In genomic region chr2:65367517-65367916, GRCh38 we compare ENCODE assay signal across 2 cellular contexts.
A peak's percentile ranks its signal among the peaks of the same experiment; 100 is the strongest.
TF ChIP-seq lines count a peak whose summit lies in the region.

No MANE protein-coding gene starts in this region.

TF ChIP-seq in A549, 52 proteins besides CTCF, POLR2A, EP300 and RAD21 (continued from another document):
- TF ChIP-seq, protein P1, sequence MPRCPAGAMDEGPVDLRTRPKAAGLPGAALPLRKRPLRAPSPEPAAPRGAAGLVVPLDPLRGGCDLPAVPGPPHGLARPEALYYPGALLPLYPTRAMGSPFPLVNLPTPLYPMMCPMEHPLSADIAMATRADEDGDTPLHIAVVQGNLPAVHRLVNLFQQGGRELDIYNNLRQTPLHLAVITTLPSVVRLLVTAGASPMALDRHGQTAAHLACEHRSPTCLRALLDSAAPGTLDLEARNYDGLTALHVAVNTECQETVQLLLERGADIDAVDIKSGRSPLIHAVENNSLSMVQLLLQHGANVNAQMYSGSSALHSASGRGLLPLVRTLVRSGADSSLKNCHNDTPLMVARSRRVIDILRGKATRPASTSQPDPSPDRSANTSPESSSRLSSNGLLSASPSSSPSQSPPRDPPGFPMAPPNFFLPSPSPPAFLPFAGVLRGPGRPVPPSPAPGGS (IDR thresholded peaks at IDR 0.05): peak; percentile 52; the same call in 1 of the 3 replicates
- TF ChIP-seq CEBPB (IDR thresholded peaks at IDR 0.05): peak; percentile 81 to 89

TF ChIP-seq in HEK293, 187 proteins besides CTCF, POLR2A, EP300 and RAD21 (continued from another document):
- no peak for TF ChIP-seq TSHZ1 (tag by site-specific recombination; IDR thresholded peaks at IDR 0.05; ENCODE audit: borderline replicate concordance)
- no peak for TF ChIP-seq KLF9 (tag by site-specific recombination; IDR thresholded peaks at IDR 0.05; ENCODE audit: low read depth)
- no peak for TF ChIP-seq ZBTB17 (tag by site-specific recombination; IDR thresholded peaks at IDR 0.05)
- no peak for TF ChIP-seq ZNF239 (tag by site-specific recombination; IDR thresholded peaks at IDR 0.05)
- TF ChIP-seq ZNF416 (tag by site-specific recombination; IDR thresholded peaks at IDR 0.05): no peak
- TF ChIP-seq ZNF248 (tag by site-specific recombination; IDR thresholded peaks at IDR 0.05): no peak
- TF ChIP-seq ZNF548 (tag by site-specific recombination; IDR thresholded peaks at IDR 0.05): no peak
- no peak for TF ChIP-seq BCL11A (tag by site-specific recombination; IDR thresholded peaks at IDR 0.05; ENCODE audit: low read depth)
- no peak for TF ChIP-seq ZNF366 (tag by site-specific recombination; conservative IDR thresholded peaks at IDR 0.05)
- no peak for TF ChIP-seq ZNF391 (tag by site-specific recombination; IDR thresholded peaks at IDR 0.05; ENCODE audit: borderline replicate concordance, low read depth)
- TF ChIP-seq IKZF3 (tag by site-specific recombination; IDR thresholded peaks at IDR 0.05): peak; percentile 44; the same call in 1 of the 2 replicates
- TF ChIP-seq ZNF626 (tag by site-specific recombination; IDR thresholded peaks at IDR 0.05): no peak
- no peak for TF ChIP-seq ZNF549 (tag by site-specific recombination; IDR thresholded peaks at IDR 0.05)
- no peak for TF ChIP-seq ZNF10 (tag by site-specific recombination; IDR thresholded peaks at IDR 0.05)
- no peak for TF ChIP-seq GLI2 (tag by site-specific recombination; IDR thresholded peaks at IDR 0.05; ENCODE audit: borderline replicate concordance, low read depth)
- TF ChIP-seq, protein P2, sequence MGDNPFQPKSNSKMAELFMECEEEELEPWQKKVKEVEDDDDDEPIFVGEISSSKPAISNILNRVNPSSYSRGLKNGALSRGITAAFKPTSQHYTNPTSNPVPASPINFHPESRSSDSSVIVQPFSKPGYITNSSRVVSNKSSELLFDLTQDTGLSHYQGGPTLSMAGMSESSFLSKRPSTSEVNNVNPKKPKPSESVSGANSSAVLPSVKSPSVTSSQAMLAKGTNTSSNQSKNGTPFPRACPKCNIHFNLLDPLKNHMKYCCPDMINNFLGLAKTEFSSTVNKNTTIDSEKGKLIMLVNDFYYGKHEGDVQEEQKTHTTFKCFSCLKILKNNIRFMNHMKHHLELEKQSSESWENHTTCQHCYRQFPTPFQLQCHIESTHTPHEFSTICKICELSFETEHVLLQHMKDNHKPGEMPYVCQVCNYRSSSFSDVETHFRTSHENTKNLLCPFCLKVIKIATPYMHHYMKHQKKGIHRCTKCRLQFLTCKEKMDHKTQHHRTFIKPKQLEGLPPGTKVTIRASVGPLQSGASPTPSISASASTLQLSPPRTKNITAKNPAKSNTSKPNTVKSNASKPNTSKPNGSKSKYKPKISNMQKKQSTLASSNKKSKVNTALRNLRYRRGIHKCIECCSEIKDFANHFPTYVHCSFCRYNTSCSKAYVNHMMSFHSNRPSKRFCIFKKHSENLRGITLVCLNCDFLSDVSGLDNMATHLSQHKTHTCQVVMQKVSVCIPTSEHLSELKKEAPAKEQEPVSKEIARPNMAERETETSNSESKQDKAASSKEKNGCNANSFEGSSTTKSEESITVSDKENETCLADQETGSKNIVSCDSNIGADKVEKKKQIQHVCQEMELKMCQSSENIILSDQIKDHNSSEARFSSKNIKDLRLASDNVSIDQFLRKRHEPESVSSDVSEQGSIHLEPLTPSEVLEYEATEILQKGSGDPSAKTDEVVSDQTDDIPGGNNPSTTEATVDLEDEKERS (tag by site-specific recombination; IDR thresholded peaks at IDR 0.05): no peak
- TF ChIP-seq GLI4 (tag by site-specific recombination; IDR thresholded peaks at IDR 0.05): no peak
- no peak for TF ChIP-seq ZNF561 (tag by site-specific recombination; IDR thresholded peaks at IDR 0.05; ENCODE audit: borderline replicate concordance)
- no peak for TF ChIP-seq ZNF692 (tag by site-specific recombination; IDR thresholded peaks at IDR 0.05)
- no peak for TF ChIP-seq HOXD13 (CRISPR knock-in tag; IDR thresholded peaks at IDR 0.05; ENCODE audit: borderline replicate concordance)
- no peak for TF ChIP-seq ZNF529 (tag by site-specific recombination; IDR thresholded peaks at IDR 0.05; ENCODE audit: insufficient replicate concordance)
- TF ChIP-seq ZNF214 (tag by site-specific recombination; IDR thresholded peaks at IDR 0.05; ENCODE audit: borderline replicate concordance): no peak
